ENCODE assay signal across 14 cellular contexts in genomic region chr12:118402251-118402650, GRCh38. TPM values are rescaled to one million over a fixed set of nuclear protein-coding genes. Genes with fewer than 3 reads are reported as not detected.
DNase-seq lines count a peak whose midpoint lies in the region; ATAC-seq and TF ChIP-seq lines count a peak whose summit lies in the region.
"Had no signal": no experiment of that assay in that cellular context is flagged by ENCODE, and none has a peak within 500 bp of the region (broad histone marks: within the 10 kb centered on the region; RNA-seq: fewer than 3 reads in every experiment).

No MANE protein-coding gene starts in this region.

- BruUV-seq in PC-3 (replicated peaks; lab: Mats Ljungman, UMichigan) (no TSS peak), A673 (replicated peaks; lab: Mats Ljungman, UMichigan) (no TSS peak)

- H3K27me3 ChIP-seq in CD4-positive, CD25-positive, alpha-beta regulatory T cell (ENCODE audit: control insufficient read depth, insufficient read depth, low read length): no peaks in the 10 kb centered on the region
- H3K27me3 ChIP-seq in PC-3 (ENCODE audit: low read length): no peaks in the 10 kb centered on the region
- no peaks in the 10 kb centered on the region for H3K27me3 ChIP-seq in osteoblast (ENCODE audit: insufficient read depth, low read length)
- H3K27me3 ChIP-seq in psoas muscle (ENCODE audit: insufficient read depth in 3 of 3, low read length in 2 of 3): no peaks in the 10 kb centered on the region
- no peaks in the 10 kb centered on the region for H3K27me3 ChIP-seq in A673 (replicated peaks; ENCODE audit: insufficient read depth, low read depth, low read length, poor library complexity)
- H3K27me3 ChIP-seq in body of pancreas: no peaks in the 10 kb centered on the region
- H3K27me3 ChIP-seq: hepatocyte, neutrophil, thyroid gland had no signal

- no peaks in the 10 kb centered on the region for H3K9me3 ChIP-seq in CD4-positive, CD25-positive, alpha-beta regulatory T cell (ENCODE audit: control insufficient read depth in 2 of 2, low read length in 2 of 2)
- H3K9me3 ChIP-seq in PC-3 (ENCODE audit: low read length) (no peaks in the 10 kb centered on the region), osteoblast (ENCODE audit: low read depth, low read length) (no peaks in the 10 kb centered on the region), psoas muscle (no peaks in the 10 kb centered on the region), A673 (ENCODE audit: low read depth, low read length, poor library complexity, severe bottlenecking) (no peaks in the 10 kb centered on the region), body of pancreas (no peaks in the 10 kb centered on the region)
- H3K9me3 ChIP-seq: neutrophil, thyroid gland had no signal

- no peaks in the 10 kb centered on the region for H3K4me1 ChIP-seq in CD4-positive, CD25-positive, alpha-beta regulatory T cell (ENCODE audit: control insufficient read depth, insufficient read depth, low read length, poor library complexity, severe bottlenecking)
- no peaks in the 10 kb centered on the region for H3K4me1 ChIP-seq in PC-3 (ENCODE audit: insufficient read depth, low read length)
- peaks cover 10% of the 10 kb centered on the region for H3K4me1 ChIP-seq in osteoblast (ENCODE audit: insufficient read depth, low read length)
- peaks cover 4% of the 10 kb centered on the region for H3K4me1 ChIP-seq in psoas muscle
- H3K4me1 ChIP-seq in A673 (ENCODE audit: insufficient read depth, low read length, poor library complexity, severe bottlenecking): no peaks in the 10 kb centered on the region
- no peaks in the 10 kb centered on the region for H3K4me1 ChIP-seq in body of pancreas
- H3K4me1 ChIP-seq: thyroid gland had no signal

- H3K9me2 ChIP-seq in PC-3 (replicated peaks; ENCODE audit: low read length): no peaks in the 10 kb centered on the region

- H3K9me3 Mint-ChIP-seq in CD4-positive, CD25-positive, alpha-beta regulatory T cell: no peaks in the 10 kb centered on the region
- no peaks in the 10 kb centered on the region for H3K9me3 Mint-ChIP-seq in effector memory CD8-positive, alpha-beta T cell

- no peaks in the 10 kb centered on the region for H3F3A ChIP-seq in PC-3 (ENCODE audit: low read length, unreplicated experiment)

- no peak for DNase-seq in CD4-positive, CD25-positive, alpha-beta regulatory T cell
- no peak for DNase-seq in PC-3
- DNase-seq in effector memory CD8-positive, alpha-beta T cell: no peak
- peak; percentile 90 for DNase-seq in osteoblast (ENCODE audit: insufficient read length, low spot score, missing footprints)
- no peak for DNase-seq in psoas muscle
- no peak for DNase-seq in A673 (ENCODE audit: low spot score)
- no peak for DNase-seq in activated gamma-delta T cell treated with Interleukin-2 at 50 U/mL for 16 hours
- no peak for DNase-seq in body of pancreas
- DNase-seq: activated naive CD4-positive, alpha-beta T cell treated with Interleukin-2 at 50 U/mL for 16 hours; NCI-H2227 treated with DMSO at 0.1 percent for 48 hours; stimulated activated CD4-positive, alpha-beta T cell treated with anti-CD3 and anti-CD28 coated beads, Interleukin-12 subunit alpha, Interleukin-12 subunit beta, amount 100 ng/mL, for 4 hours; thyroid gland had no signal

- H3K36me3 ChIP-seq in CD4-positive, CD25-positive, alpha-beta regulatory T cell (ENCODE audit: control insufficient read depth, insufficient read depth, low read length): peaks cover 70% of the 10 kb centered on the region
- H3K36me3 ChIP-seq in PC-3 (ENCODE audit: low read depth, low read length) (peaks cover 54% of the 10 kb centered on the region), osteoblast (ENCODE audit: insufficient read depth, low read length) (peaks cover 34% of the 10 kb centered on the region), psoas muscle (ENCODE audit: insufficient read depth in 1 of 2, low read depth in 1 of 2) (peaks cover 22 to 95% of the 10 kb centered on the region in 2 donors), A673 (ENCODE audit: insufficient read depth, low read length, poor library complexity, severe bottlenecking) (peaks cover 41% of the 10 kb centered on the region), body of pancreas (replicated peaks in 1 of 2; ENCODE audit: insufficient read depth in 1 of 2, low read depth in 2 of 2) (peaks cover 5 to 25% of the 10 kb centered on the region in 2 donors)

- 62 to 75% (median 68%) methylated on average over 6 of the region's 6 CpGs for WGBS in psoas muscle, 3 donors
- WGBS in body of pancreas, 2 donors: 87 to 88% methylated on average over 6 of the region's 6 CpGs

- CTCF ChIA-PET in PC-3 (lab: Charles Lee) (no interaction called here), A673 (lab: Charles Lee) (no interaction called here)

- H3K4me2 ChIP-seq in PC-3 (ENCODE audit: low read length) (no peak overlapping the region), osteoblast (ENCODE audit: insufficient read depth, low read length) (peak overlapping the region; percentile 27)
- H3K4me2 ChIP-seq: hepatocyte had no signal

- no peaks in the 10 kb centered on the region for H3K79me2 ChIP-seq in PC-3 (ENCODE audit: low read length)
- H3K79me2 ChIP-seq in osteoblast (ENCODE audit: insufficient read depth, low read length): peaks cover 2% of the 10 kb centered on the region
- H3K79me2 ChIP-seq: hepatocyte had no signal

- peak overlapping the region in 2 of 3 donors; percentile 51 to 53 for H3K27ac Mint-ChIP-seq in CD4-positive, CD25-positive, alpha-beta regulatory T cell
- peak overlapping the region; percentile 46 to 53 for H3K27ac Mint-ChIP-seq in effector memory CD8-positive, alpha-beta T cell

- H3K4me3 ChIP-seq in CD4-positive, CD25-positive, alpha-beta regulatory T cell (ENCODE audit: low read depth, low read length): no peak overlapping the region
- H3K4me3 ChIP-seq in PC-3 (ENCODE audit: low read length) (no peak overlapping the region), osteoblast (ENCODE audit: insufficient read depth, low read length) (no peak overlapping the region), psoas muscle (no peak overlapping the region), A673 (ENCODE audit: low read depth, low read length, poor library complexity, severe bottlenecking) (no peak overlapping the region), body of pancreas (no peak overlapping the region)
- H3K4me3 ChIP-seq: hepatocyte, thyroid gland had no signal

- no peak for TF ChIP-seq POLR2A in body of pancreas (IDR thresholded peaks at IDR 0.05)

- H3K9ac ChIP-seq in PC-3 (ENCODE audit: low read length): no peak overlapping the region

- H3K4me1 Mint-ChIP-seq in CD4-positive, CD25-positive, alpha-beta regulatory T cell: peaks cover 0 to 7% (median 1%) of the 10 kb centered on the region in 4 donors
- peaks cover 0 to 2% of the 10 kb centered on the region in 2 donors for H3K4me1 Mint-ChIP-seq in effector memory CD8-positive, alpha-beta T cell (ENCODE audit: low read depth in 2 of 2)

- no peak for ATAC-seq in CD4-positive, CD25-positive, alpha-beta regulatory T cell (ENCODE audit: low read depth in 2 of 2)
- ATAC-seq in PC-3: peak; percentile 44; the same call in 1 of the 2 replicates
- ATAC-seq in effector memory CD8-positive, alpha-beta T cell (replicated peaks): no peak
- no peak for ATAC-seq in psoas muscle
- ATAC-seq in body of pancreas: no peak

- no peak overlapping the region for H3K4me3 Mint-ChIP-seq in CD4-positive, CD25-positive, alpha-beta regulatory T cell
- no peak overlapping the region for H3K4me3 Mint-ChIP-seq in effector memory CD8-positive, alpha-beta T cell

- no peaks in the 10 kb centered on the region; the same call in 1 of the 2 replicates for H4K20me1 ChIP-seq in PC-3 (ENCODE audit: low read length)
- no peaks in the 10 kb centered on the region for H4K20me1 ChIP-seq in osteoblast (ENCODE audit: insufficient read depth, low read length)

- H3K27ac ChIP-seq in CD4-positive, CD25-positive, alpha-beta regulatory T cell (ENCODE audit: insufficient read depth, low read length, poor library complexity, severe bottlenecking): no peak overlapping the region
- no peak overlapping the region for H3K27ac ChIP-seq in PC-3 (ENCODE audit: low read length)
- H3K27ac ChIP-seq in osteoblast (ENCODE audit: low read depth, low read length): peak overlapping the region; percentile 69
- H3K27ac ChIP-seq in psoas muscle: no peak overlapping the region
- no peak overlapping the region for H3K27ac ChIP-seq in A673 (ENCODE audit: low read depth, low read length, poor library complexity, severe bottlenecking)
- no peak overlapping the region for H3K27ac ChIP-seq in body of pancreas
- H3K27ac ChIP-seq: hepatocyte, neutrophil, thyroid gland had no signal

- TF ChIP-seq CTCF in PC-3 (conservative IDR thresholded peaks at IDR 0.05; ENCODE audit: low read depth, low read length): no peak
- no peak for TF ChIP-seq CTCF in osteoblast (IDR thresholded peaks at IDR 0.05; ENCODE audit: extremely low read depth, low read depth, low read length)
- no peak for TF ChIP-seq CTCF in psoas muscle (IDR thresholded peaks at IDR 0.05)
- no peak for TF ChIP-seq CTCF in A673 (conservative IDR thresholded peaks at IDR 0.05; ENCODE audit: low read depth, low read length)
- no peak for TF ChIP-seq CTCF in body of pancreas (IDR thresholded peaks at IDR 0.05)

- POLR2A ChIA-PET in PC-3 (lab: Charles Lee; ENCODE audit: unreplicated experiment): no interaction called here
- POLR2A ChIA-PET in A673 (lab: Charles Lee; ENCODE audit: low non-redundant PET): no interaction called here

- peaks cover 45% of the 10 kb centered on the region for H3K36me3 Mint-ChIP-seq in CD4-positive, CD25-positive, alpha-beta regulatory T cell
- H3K36me3 Mint-ChIP-seq in effector memory CD8-positive, alpha-beta T cell (ENCODE audit: insufficient read depth): peaks cover 52% of the 10 kb centered on the region

- H2AFZ ChIP-seq in PC-3 (ENCODE audit: low read length) (no peak overlapping the region), osteoblast (ENCODE audit: low read length) (no peak overlapping the region)
- H2AFZ ChIP-seq: hepatocyte had no signal

- H3K27me3 Mint-ChIP-seq in CD4-positive, CD25-positive, alpha-beta regulatory T cell: no peaks in the 10 kb centered on the region
- no peaks in the 10 kb centered on the region for H3K27me3 Mint-ChIP-seq in effector memory CD8-positive, alpha-beta T cell

- intact Hi-C loops in PC-3 (cut with micrococcal nuclease) (loop anchor here (10.0 kb wide), 1 partner anchor 1253 kb away; no protein-coding TSS in a partner anchor), psoas muscle (cut with DNase I) (loop anchor here (10.0 kb wide), 1 partner anchor 633 kb away; no protein-coding TSS in a partner anchor), A673 (cut with micrococcal nuclease; ENCODE audit: unreplicated experiment) (no loop called here), body of pancreas (cut with DNase I) (loop anchor here (5.0 to 10.0 kb wide), 2 partner anchors 220 to 633 kb away; no protein-coding TSS in a partner anchor)

RNA-seq across cellular contexts. Expression of gene SUDS3, which starts 25.9 kb away (rescaled TPM):
- total RNA-seq in CD4-positive, CD25-positive, alpha-beta regulatory T cell: 29.9 TPM
- polyA plus RNA-seq in CD4-positive, CD25-positive, alpha-beta regulatory T cell: 10 to 100 TPM; 13.0 to 14.5 (median 13.6) TPM
- 57.4 and 62.8 TPM in 2 replicates for total RNA-seq in PC-3 (2014; rRNA removed)
- 25.9 and 29.7 TPM in 2 replicates for total RNA-seq in osteoblast
- 10 to 100 TPM; 15.6 to 27.1 (median 22.4) TPM for total RNA-seq in psoas muscle
- 10 to 100 TPM in 1 of 3 donors, 1 to 10 TPM in 2; 8.3 to 27.8 (median 9.0) TPM for polyA plus RNA-seq in psoas muscle
- 47.8 and 50.0 TPM in 2 replicates for total RNA-seq in A673 (2021)
- total RNA-seq in body of pancreas: 10 to 100 TPM; 30.3 to 35.5 TPM

RNA-seq across cellular contexts. Expression of gene TAOK3, which starts 29.5 kb away (rescaled TPM):
- 97.8 TPM for total RNA-seq in CD4-positive, CD25-positive, alpha-beta regulatory T cell
- polyA plus RNA-seq in CD4-positive, CD25-positive, alpha-beta regulatory T cell: 10 to 100 TPM; 60.2 to 74.8 (median 69.7) TPM
- total RNA-seq in PC-3 (2014; rRNA removed): 15.9 and 27.9 TPM in 2 replicates
- 27.9 and 34.8 TPM in 2 replicates for total RNA-seq in osteoblast
- total RNA-seq in psoas muscle: 10 to 100 TPM; 13.5 to 18.4 (median 18.2) TPM
- 10 to 100 TPM in 1 of 3 donors, 1 to 10 TPM in 2; 6.5 to 22.2 (median 7.5) TPM for polyA plus RNA-seq in psoas muscle
- total RNA-seq in A673 (2021): 46.6 and 48.9 TPM in 2 replicates
- 10 to 100 TPM; 15.6 to 29.3 TPM for total RNA-seq in body of pancreas
